Comparison of ENCODE assay signal across 17 cellular contexts in the genomic region with DNA sequence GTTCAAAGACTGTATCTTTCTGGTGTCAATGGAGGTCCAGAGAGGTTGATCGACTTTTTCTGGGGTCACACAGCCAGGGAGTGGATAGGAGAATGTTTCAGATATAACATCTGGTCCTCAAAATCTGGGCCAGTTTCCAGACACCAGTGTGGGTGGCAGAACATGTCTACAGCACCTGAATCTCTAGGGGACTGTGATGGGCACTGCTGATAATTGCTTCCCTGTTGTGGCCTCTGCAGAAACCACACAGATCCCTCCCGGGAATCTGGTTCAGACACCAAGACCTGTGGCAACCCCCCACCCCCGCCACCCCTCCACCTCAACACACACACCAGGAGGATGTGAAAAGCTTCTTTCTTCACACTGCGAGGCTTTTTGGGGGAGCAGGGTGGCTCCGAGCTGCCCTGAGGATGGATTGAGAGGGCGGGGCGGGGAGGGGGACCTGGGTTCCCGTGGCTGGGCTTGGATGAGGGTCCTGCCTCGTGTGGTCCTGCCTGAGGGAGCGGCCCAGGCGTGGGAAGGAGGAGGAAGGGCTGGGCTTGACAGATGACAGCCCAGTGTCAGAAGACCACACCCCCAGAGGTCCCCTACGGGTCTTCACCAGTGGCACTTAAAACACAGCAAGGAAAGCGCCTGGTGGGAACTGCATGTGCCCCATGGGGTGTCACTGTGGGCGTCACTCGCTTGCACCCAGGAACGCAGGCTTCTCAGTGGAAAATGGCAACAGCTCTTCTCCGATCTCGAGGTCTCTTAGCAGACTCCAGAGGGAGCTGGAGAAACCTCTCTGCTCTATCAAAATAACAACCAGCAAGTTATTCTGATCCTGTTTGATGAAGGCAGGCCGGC. TPM values are rescaled to one million over a fixed set of nuclear protein-coding genes. Genes with fewer than 3 reads are reported as not detected.
DNase-seq lines count a peak whose midpoint lies in the region; ATAC-seq and TF ChIP-seq lines count a peak whose summit lies in the region.
"Had no signal": no experiment of that assay in that cellular context is flagged by ENCODE, and none has a peak within 500 bp of the region (broad histone marks: within the 10 kb centered on the region; RNA-seq: fewer than 3 reads in every experiment).

No MANE protein-coding gene starts in this region.

- H3K4ac ChIP-seq in IMR-90 (ENCODE audit: low read depth, low read length), result no peak overlapping the region

- no peak overlapping the region for H2AK5ac ChIP-seq in IMR-90 (ENCODE audit: low read depth, low read length)

- H3K9me3 ChIP-seq in BE2C (no peaks in the 10 kb centered on the region), IMR-90 (ENCODE audit: control insufficient read depth, insufficient read depth, low read length) (peaks cover 23% of the 10 kb centered on the region), smooth muscle cell (replicated peaks; ENCODE audit: low read depth) (no peaks in the 10 kb centered on the region)

- H3K14ac ChIP-seq in IMR-90 (replicated peaks; ENCODE audit: low read depth, low read length), result no peak overlapping the region

- H3K4me1 ChIP-seq in BE2C, result peaks cover 13% of the 10 kb centered on the region
- H3K4me1 ChIP-seq in IMR-90 (ENCODE audit: control insufficient read depth, insufficient read depth, low read length), result peaks cover 2% of the 10 kb centered on the region; the same call in 1 of the 2 replicates
- H3K4me1 ChIP-seq in smooth muscle cell (ENCODE audit: low read depth), result peaks cover 6% of the 10 kb centered on the region

- H4K8ac ChIP-seq in IMR-90 (ENCODE audit: low read depth in 2 of 2, low read length in 2 of 2), result no peak overlapping the region

- peaks cover 4% of the 10 kb centered on the region for H3F3A ChIP-seq in smooth muscle cell (ENCODE audit: low read depth)

- no peaks in the 10 kb centered on the region for H3K79me1 ChIP-seq in IMR-90 (ENCODE audit: low read depth in 1 of 2, low read length in 2 of 2)

- no peak for TF ChIP-seq RAD21 in IMR-90 (IDR thresholded peaks at IDR 0.05; ENCODE audit: low read length)

- H2AFZ ChIP-seq in IMR-90 (replicated peaks; ENCODE audit: low read length, poor library complexity) (peak overlapping the region; percentile 25), smooth muscle cell (ENCODE audit: low read depth) (no peak overlapping the region)

- H4K20me1 ChIP-seq in IMR-90 (ENCODE audit: insufficient read depth, low read length) (peaks cover 12% of the 10 kb centered on the region; the same call in 1 of the 2 replicates), smooth muscle cell (ENCODE audit: low read depth) (no peaks in the 10 kb centered on the region)

- H2BK15ac ChIP-seq in IMR-90 (ENCODE audit: low read depth, low read length), result no peak overlapping the region

- WGBS in IMR-90 (ENCODE audit: extremely low coverage in 2 of 2, insufficient read length in 1 of 2), 2 experiments, result 80% methylated on average over 3 of the region's 19 CpGs; no CpG with 5 or more reads in 1 of the 2 experiments
- WGBS in smooth muscle cell (ENCODE audit: low lambda C conversion rate), result 80% methylated on average over 16 of the region's 19 CpGs

- H3K4me3 ChIP-seq in BE2C (ENCODE audit: low read depth, low read length) (no peak overlapping the region), IMR-90 (ENCODE audit: insufficient read depth, low read depth, low read length) (no peak overlapping the region), smooth muscle cell (no peak overlapping the region)
- H3K4me3 ChIP-seq: skin epidermis, tibial artery had no signal

- H3K27ac ChIP-seq in IMR-90 (ENCODE audit: insufficient read depth, low read length) (no peak overlapping the region), smooth muscle cell (ENCODE audit: low read depth) (no peak overlapping the region)
- H3K27ac ChIP-seq: tibial artery had no signal

- no TSS peak for BruUV-seq in IMR-90 (replicated peaks; lab: Mats Ljungman, UMichigan)

- TF ChIP-seq POLR2A in IMR-90 (IDR thresholded peaks at IDR 0.05; ENCODE audit: low read depth, low read length), result no peak

- H4K91ac ChIP-seq in IMR-90 (ENCODE audit: insufficient read depth, low read depth, low read length), result no peak overlapping the region

- H3K9ac ChIP-seq in IMR-90 (ENCODE audit: low read depth, low read length), result no peak overlapping the region
- H3K9ac ChIP-seq in smooth muscle cell (ENCODE audit: low read depth), result no peak overlapping the region

- H3K23ac ChIP-seq in IMR-90 (ENCODE audit: low read depth, low read length), result no peak overlapping the region

- no peak overlapping the region for H2BK120ac ChIP-seq in IMR-90 (ENCODE audit: low read depth, low read length)

- no peaks in the 10 kb centered on the region for H3K36me3 ChIP-seq in BE2C
- no peaks in the 10 kb centered on the region for H3K36me3 ChIP-seq in IMR-90 (ENCODE audit: control insufficient read depth, insufficient read depth, low read length)
- H3K36me3 ChIP-seq in smooth muscle cell (ENCODE audit: low read depth), result no peaks in the 10 kb centered on the region
- H3K36me3 ChIP-seq: tibial artery had no signal

- DNase-seq in BE2C (no peak), IMR-90 (no peak), SK-MEL-5 (ENCODE audit: low read depth, low spot score) (peak; percentile 30), iPS-NIHi11 (ENCODE audit: low spot score) (peak; percentile 13), smooth muscle cell (lab: John Stamatoyannopoulos, UW; ENCODE audit: unreplicated experiment) (no peak)
- DNase-seq: activated T-cell treated with anti-CD3 and anti-CD28 coated beads, Interleukin-2, amount 50 U/mL, for 24 hours; left colon; NCI-H1092; NCI-H82; posterior cingulate gyrus; SHP77; stimulated activated CD4-positive, alpha-beta T cell treated with anti-CD3 and anti-CD28 coated beads, Interleukin-4, amount 100 ng/mL, for 4 hours; tibial artery had no signal

- CTCF ChIA-PET in IMR-90 (lab: Yijun Ruan, JAX), result interaction anchor here (1.0 to 1.6 kb wide), 3 partner anchors 10 to 13 kb away, joined by 3 to 5 read pairs (median 4); no protein-coding TSS in a partner anchor

- intact Hi-C loops in IMR-90 (cut with micrococcal nuclease), result no loop called here

- no peak overlapping the region for H2BK20ac ChIP-seq in IMR-90 (ENCODE audit: low read depth, low read length)

- H2BK5ac ChIP-seq in IMR-90 (ENCODE audit: low read depth, low read length, poor library complexity, severe bottlenecking), result no peak overlapping the region

- H2AK9ac ChIP-seq in IMR-90 (replicated peaks; ENCODE audit: low read depth, low read length, poor library complexity), result no peak overlapping the region

- no peaks in the 10 kb centered on the region for H3K79me2 ChIP-seq in smooth muscle cell (ENCODE audit: low read depth)

- no peak for ATAC-seq in IMR-90 (ENCODE audit: low read depth)
- ATAC-seq in HG03469 (IDR thresholded peaks at IDR 0.05; ENCODE audit: unreplicated experiment), result no peak
- no peak for ATAC-seq in GM21447 (IDR thresholded peaks at IDR 0.05; ENCODE audit: unreplicated experiment)
- no peak for ATAC-seq in activated CD4-positive, CD25-positive, alpha-beta regulatory T cell treated with anti-CD3 and anti-CD28 coated beads, Interleukin-2, amount 50 U/mL, for 24 hours
- ATAC-seq: left colon had no signal

- in situ Hi-C loops in IMR-90 (cut with MboI; ENCODE audit: low sequenced_read_pairs) (no loop called here), SK-MEL-5 (cut with HindIII; ENCODE audit: low pct_unique_long_range_greater_than_20kb, low sequenced_read_pairs) (loop anchor here (25.0 kb wide), 1 partner anchor 214 kb away; no protein-coding TSS in a partner anchor)

- H3K9me1 ChIP-seq in IMR-90 (ENCODE audit: insufficient read depth, low read length), result no peaks in the 10 kb centered on the region

- no peak overlapping the region for H3K56ac ChIP-seq in IMR-90 (ENCODE audit: extremely low read depth, insufficient read depth, low read length)

- TF ChIP-seq CTCF in BE2C (IDR thresholded peaks at IDR 0.05; ENCODE audit: low read depth, low read length) (peak; percentile 31), IMR-90 (conservative IDR thresholded peaks at IDR 0.05; ENCODE audit: low read depth, low read length) (0 out of 2 replicates have a peak, but pooled peaks have one; percentile 5), smooth muscle cell (IDR thresholded peaks at IDR 0.05; ENCODE audit: borderline replicate concordance, insufficient read depth, poor library complexity, severe bottlenecking) (no peak)

- no peak overlapping the region for H4K5ac ChIP-seq in IMR-90 (ENCODE audit: low read depth, low read length)

- dilution Hi-C loops in IMR-90 (cut with HindIII; ENCODE audit: low sequenced_read_pairs, unreplicated experiment), result no loop called here

- H3K4me2 ChIP-seq in IMR-90 (ENCODE audit: low read depth, low read length), result no peak overlapping the region
- no peak overlapping the region for H3K4me2 ChIP-seq in smooth muscle cell

- H3K18ac ChIP-seq in IMR-90 (ENCODE audit: low read depth, low read length), result no peak overlapping the region

- POLR2A ChIA-PET in IMR-90 (lab: Charles Lee; ENCODE audit: unreplicated experiment), result no interaction called here

- H3K27me3 ChIP-seq in BE2C, result no peaks in the 10 kb centered on the region
- peaks cover 90% of the 10 kb centered on the region for H3K27me3 ChIP-seq in IMR-90 (ENCODE audit: control insufficient read depth, insufficient read depth, low read length)
- no peaks in the 10 kb centered on the region for H3K27me3 ChIP-seq in smooth muscle cell (ENCODE audit: low read depth)

TF ChIP-seq in IMR-90, 13 proteins besides CTCF, POLR2A, EP300 and RAD21 (continues in another document):
- no peak for TF ChIP-seq MAFK (IDR thresholded peaks at IDR 0.05; ENCODE audit: low read depth, low read length)
- TF ChIP-seq MAZ (IDR thresholded peaks at IDR 0.05; ENCODE audit: borderline replicate concordance, low read depth, low read length), result no peak

RNA-seq across cellular contexts. Expression of gene TRIP13, which starts 55.2 kb away (rescaled TPM):
- polyA plus RNA-seq in BE2C (2012; ENCODE audit: insufficient read depth, insufficient read length, low read depth), result 8.8 TPM
- total RNA-seq in IMR-90 (2012; rRNA removed) (27.2 and 35.5 TPM in 2 replicates), smooth muscle cell (8.4 and 13.4 TPM in 2 replicates)
- polyA plus RNA-seq in IMR-90 (2012; rRNA removed) (16.3 and 17.1 TPM in 2 replicates), smooth muscle cell (12.0 and 12.7 TPM in 2 replicates)
- polyA plus RNA-seq in IMR-90 (2012; cell fraction: cytosol; rRNA removed), result 6.5 and 11.4 TPM in 2 replicates
- 4.6 and 11.3 TPM in 2 replicates for polyA plus RNA-seq in IMR-90 (2012; cell fraction: nucleus; rRNA removed; ENCODE audit: low replicate concordance)
- total RNA-seq in SK-MEL-5 (2014; rRNA removed; shearing (Covaris generic)), result 43.7 and 47.0 TPM in 2 replicates
- polyA plus RNA-seq in SK-MEL-5 (2015; cell fraction: cytosol; rRNA removed), result 42.7 and 47.1 TPM in 2 replicates
- 58.4 and 67.5 TPM in 2 replicates for polyA plus RNA-seq in SK-MEL-5 (2015; cell fraction: nucleus; rRNA removed)

RNA-seq across cellular contexts. Expression of gene BRD9, which starts 55.2 kb away (rescaled TPM):
- polyA plus RNA-seq in BE2C (2012; ENCODE audit: insufficient read depth, insufficient read length, low read depth), result 80.4 TPM
- total RNA-seq in IMR-90 (2012; rRNA removed), result 40.0 and 43.4 TPM in 2 replicates
- polyA plus RNA-seq in IMR-90 (2012; rRNA removed), result 19.1 and 22.0 TPM in 2 replicates
- polyA plus RNA-seq in IMR-90 (2012; cell fraction: cytosol; rRNA removed), result 11.5 and 12.8 TPM in 2 replicates
- 37.5 and 50.9 TPM in 2 replicates for polyA plus RNA-seq in IMR-90 (2012; cell fraction: nucleus; rRNA removed; ENCODE audit: low replicate concordance)
- 43.1 and 44.2 TPM in 2 replicates for total RNA-seq in SK-MEL-5 (2014; rRNA removed; shearing (Covaris generic))
- polyA plus RNA-seq in SK-MEL-5 (2015; cell fraction: cytosol; rRNA removed), result 44.3 and 58.3 TPM in 2 replicates
- 401 and 461 TPM in 2 replicates for polyA plus RNA-seq in SK-MEL-5 (2015; cell fraction: nucleus; rRNA removed)
- 14.7 and 17.1 TPM in 2 replicates for total RNA-seq in smooth muscle cell
- polyA plus RNA-seq in smooth muscle cell, result 17.8 and 20.4 TPM in 2 replicates

Comparison
In these comparisons a context has a peak if more than half of its experiments do, and no peak if none do; other contexts are left out.
1. DNase-seq: peak in SK-MEL-5 (single experiment) and iPS-NIHi11 (single experiment); none in BE2C (single experiment), IMR-90 (single experiment) and smooth muscle cell (single experiment).